8 cellular contexts compared by ENCODE assay signal in the genomic region with DNA sequence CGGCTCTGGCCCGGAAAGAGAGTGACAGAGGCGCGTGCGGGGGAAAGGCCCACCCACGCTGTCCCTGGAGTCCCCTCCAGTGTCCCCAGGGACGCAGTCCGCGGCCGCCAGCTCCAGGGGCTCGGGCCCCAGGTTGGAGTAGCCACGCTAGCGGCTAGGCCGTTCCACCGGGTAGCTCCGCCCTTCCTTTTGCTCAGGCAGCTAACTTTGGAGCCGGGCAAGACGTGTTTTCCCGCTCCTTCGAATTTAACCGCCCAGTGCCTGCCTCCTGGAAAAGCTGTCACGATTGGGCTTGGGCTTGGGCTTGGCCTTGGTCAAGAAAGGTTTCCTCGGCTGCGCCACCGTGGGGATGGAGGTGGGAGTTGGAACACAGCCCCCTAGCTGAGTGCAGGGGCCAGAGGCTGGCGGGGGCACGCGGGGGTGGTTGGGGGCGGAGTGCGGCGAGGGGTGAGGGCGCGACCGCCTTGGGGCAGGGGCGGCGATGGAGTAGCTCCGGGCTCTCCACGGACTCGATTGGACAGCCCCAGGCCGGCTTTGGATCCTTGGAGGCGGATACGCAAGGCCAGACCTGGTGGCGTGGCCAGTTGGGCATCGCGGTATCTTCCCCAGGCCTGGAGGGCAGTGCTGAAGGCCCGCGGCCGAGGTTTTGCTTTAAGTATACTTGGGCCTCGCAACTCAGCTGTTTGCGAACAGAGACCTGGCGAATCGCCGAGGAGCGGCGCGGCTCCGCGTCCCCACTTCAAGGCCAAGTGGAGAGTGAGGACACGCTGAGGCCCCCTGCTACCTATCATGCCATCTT. TPM values are rescaled to one million over a fixed set of nuclear protein-coding genes. Genes with fewer than 3 reads are reported as not detected.
A peak's percentile ranks its signal among the peaks of the same experiment; 100 is the strongest.
DNase-seq lines count a peak whose midpoint lies in the region; ATAC-seq and TF ChIP-seq lines count a peak whose summit lies in the region.

No MANE protein-coding gene starts in this region.

- H3K36me3 ChIP-seq in left ventricle myocardium inferior (no peaks in the 10 kb centered on the region), sigmoid colon (no peaks in the 10 kb centered on the region)

- H3K9me3 ChIP-seq in left ventricle myocardium inferior (replicated peaks) (no peaks in the 10 kb centered on the region), sigmoid colon (no peaks in the 10 kb centered on the region)

- H3K36me3 Mint-ChIP-seq in activated CD4-positive, alpha-beta memory T cell treated with anti-CD3 and anti-CD28 coated beads for 36 hours = no peaks in the 10 kb centered on the region

- TF ChIP-seq CTCF in left ventricle myocardium inferior (IDR thresholded peaks at IDR 0.05; ENCODE audit: borderline replicate concordance) (no peak), sigmoid colon (IDR thresholded peaks at IDR 0.05) (no peak)

- TF ChIP-seq EP300 in sigmoid colon (IDR thresholded peaks at IDR 0.05) = no peak

- intact Hi-C loops in activated CD4-positive, alpha-beta memory T cell treated with anti-CD3 and anti-CD28 coated beads for 36 hours (cut with micrococcal nuclease) = loop anchor here (2.0 to 5.0 kb wide), 2 partner anchors 413 to 601 kb away; a partner anchor contains a TSS
- intact Hi-C loops in left ventricle myocardium inferior (cut with micrococcal nuclease) (no loop called here), sigmoid colon (cut with DNase I) (loop anchor here (5.0 to 10.0 kb wide), 3 partner anchors 201 to 403 kb away; a partner anchor contains a TSS)

- peaks cover 32% of the 10 kb centered on the region for H3K4me1 Mint-ChIP-seq in activated CD4-positive, alpha-beta memory T cell treated with anti-CD3 and anti-CD28 coated beads for 36 hours (ENCODE audit: low read depth)

- TF ChIP-seq POLR2A in sigmoid colon (IDR thresholded peaks at IDR 0.05) = no peak

- H3K9me3 Mint-ChIP-seq in activated CD4-positive, alpha-beta memory T cell treated with anti-CD3 and anti-CD28 coated beads for 36 hours = no peaks in the 10 kb centered on the region

- no peak overlapping the region for H3K27ac Mint-ChIP-seq in activated CD4-positive, alpha-beta memory T cell treated with anti-CD3 and anti-CD28 coated beads for 36 hours

- H3K4me1 ChIP-seq in left ventricle myocardium inferior (peaks cover 55% of the 10 kb centered on the region), sigmoid colon (peaks cover 0 to 58% (median 54%) of the 10 kb centered on the region in 4 donors)

- DNase-seq in activated CD8-positive, alpha-beta memory T cell treated with anti-CD3 and anti-CD28 coated beads for 24 hours = peak; percentile 66
- DNase-seq in activated CD8-positive, alpha-beta memory T cell treated with anti-CD3 and anti-CD28 coated beads, Interleukin-2, amount 50 U/mL, for 4 hours = no peak
- DNase-seq in activated CD4-positive, alpha-beta memory T cell treated with anti-CD3 and anti-CD28 coated beads for 36 hours = peak; percentile 25
- DNase-seq in left ventricle myocardium inferior = no peak
- DNase-seq in sigmoid colon = no peak

- 4 to 8% methylated on average over 59 of the region's 59 CpGs for WGBS in sigmoid colon, 2 donors

- POLR2A ChIA-PET in activated CD4-positive, alpha-beta memory T cell treated with anti-CD3 and anti-CD28 coated beads for 36 hours (lab: Charles Lee) = interaction anchor here (0.9 to 1.1 kb wide), 2 partner anchors 28 to 389 kb away, joined by 3 read pairs; a partner anchor contains a TSS

- peak overlapping the region; percentile 71 for H3K4me3 Mint-ChIP-seq in activated CD4-positive, alpha-beta memory T cell treated with anti-CD3 and anti-CD28 coated beads for 36 hours

- no peak overlapping the region for H3K27ac ChIP-seq in left ventricle myocardium inferior (replicated peaks)
- H3K27ac ChIP-seq in sigmoid colon = peak overlapping the region in 2 of 4 donors; percentile 20 to 47

- ATAC-seq in GM18861 (IDR thresholded peaks at IDR 0.05; ENCODE audit: unreplicated experiment) (no peak), HG02885 (IDR thresholded peaks at IDR 0.05; ENCODE audit: poor library complexity, unreplicated experiment) (no peak), GM18870 (IDR thresholded peaks at IDR 0.05; ENCODE audit: unreplicated experiment) (no peak)

- peaks cover 72% of the 10 kb centered on the region for H3K27me3 Mint-ChIP-seq in activated CD4-positive, alpha-beta memory T cell treated with anti-CD3 and anti-CD28 coated beads for 36 hours

- peaks cover 100% of the 10 kb centered on the region for H3K27me3 ChIP-seq in left ventricle myocardium inferior (ENCODE audit: low read depth)
- peaks cover 79 to 100% (median 94%) of the 10 kb centered on the region in 3 donors for H3K27me3 ChIP-seq in sigmoid colon

- CTCF ChIA-PET in activated CD4-positive, alpha-beta memory T cell treated with anti-CD3 and anti-CD28 coated beads for 36 hours (lab: Charles Lee) = interaction anchor here (0.9 to 3.2 kb wide), 7 partner anchors 24 to 416 kb away, joined by 3 to 17 read pairs (median 3); a partner anchor contains a TSS

- H3K4me3 ChIP-seq in left ventricle myocardium inferior = peak overlapping the region; percentile 62
- H3K4me3 ChIP-seq in sigmoid colon = peak overlapping the region; percentile 17 to 44 (median 36)

RNA-seq across cellular contexts. Expression of a gene that starts 4.5 kb away (rescaled TPM):
- not detected for total RNA-seq in activated CD4-positive, alpha-beta memory T cell treated with anti-CD3 and anti-CD28 coated beads for 36 hours
- total RNA-seq in left ventricle myocardium inferior (not detected), sigmoid colon (not detected)
- polyA plus RNA-seq in sigmoid colon = not detected

RNA-seq across cellular contexts. Expression of a gene that starts 24.2 kb away (rescaled TPM):
- 10 to 100 TPM; 13.3 to 13.5 TPM for total RNA-seq in activated CD4-positive, alpha-beta memory T cell treated with anti-CD3 and anti-CD28 coated beads for 36 hours
- total RNA-seq in left ventricle myocardium inferior (42.3 TPM), sigmoid colon (100 to 1,000 TPM; 171 to 291 (median 193) TPM)
- polyA plus RNA-seq in sigmoid colon = 10 to 100 TPM in 1 of 3 donors, 1 to 10 TPM in 2; 5.1 to 15.0 (median 9.4) TPM

Comparison
In these comparisons a context has a peak if more than half of its experiments do, and no peak if none do; other contexts are left out.
1. DNase-seq: peak in activated CD8-positive, alpha-beta memory T cell treated with anti-CD3 and anti-CD28 coated beads for 24 hours (single experiment) and activated CD4-positive, alpha-beta memory T cell treated with anti-CD3 and anti-CD28 coated beads for 36 hours (single experiment); none in activated CD8-positive, alpha-beta memory T cell treated with anti-CD3 and anti-CD28 coated beads, Interleukin-2, amount 50 U/mL, for 4 hours (single experiment), left ventricle myocardium inferior (single experiment) and sigmoid colon (single experiment).